Comparison of ENCODE assay signal across 12 cellular contexts in the genomic region with DNA sequence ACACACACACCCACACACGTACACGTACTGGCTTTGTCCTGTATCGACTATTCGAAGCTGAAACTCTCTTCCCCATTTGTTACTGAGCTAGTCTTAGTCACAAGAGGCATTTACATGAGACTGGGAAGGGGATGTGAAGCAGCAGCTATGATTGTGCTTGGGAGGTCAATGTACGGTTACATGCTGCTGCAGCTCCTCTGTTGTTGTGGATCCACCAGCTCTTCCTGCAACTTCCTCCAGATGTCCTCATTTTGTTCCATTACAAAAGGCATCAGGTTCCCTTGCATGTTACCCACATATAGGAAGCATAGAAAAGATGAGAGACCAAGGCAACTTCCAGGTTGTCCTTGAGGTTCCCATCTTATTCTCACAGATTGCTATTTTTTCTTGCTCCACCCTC.
DNase-seq lines count a peak whose midpoint lies in the region; ATAC-seq, FAIRE-seq and TF ChIP-seq lines count a peak whose summit lies in the region.
"Had no signal": no experiment of that assay in that cellular context is flagged by ENCODE, and none has a peak within 500 bp of the region (broad histone marks: within the 10 kb centered on the region; RNA-seq: fewer than 3 reads in every experiment).

No MANE protein-coding gene starts in this region.

- DNase-seq in SHP77 (lab: John Stamatoyannopoulos, UW) (peak; percentile 40 to 43), SHP77 treated with DMSO at 0.1 percent for 48 hours (lab: John Stamatoyannopoulos, UW) (no peak), SK-MEL-5 (ENCODE audit: low read depth, low spot score) (peak; percentile 10), glutamatergic neuron (no peak), small intestine (peak; percentile 48), GM12891 (ENCODE audit: insufficient read length, low spot score) (no peak), hypothalamus (lab: John Stamatoyannopoulos, UW) (no peak)
- DNase-seq: activated gamma-delta T cell, pancreas had no signal

- no peaks in the 10 kb centered on the region for H3K27me3 Mint-ChIP-seq in glutamatergic neuron (ENCODE audit: unreplicated experiment)

- in situ Hi-C loops in SK-MEL-5 (cut with HindIII; ENCODE audit: low pct_unique_long_range_greater_than_20kb, low sequenced_read_pairs), result no loop called here

- no peaks in the 10 kb centered on the region for H3K9me3 ChIP-seq in small intestine (ENCODE audit: control insufficient read depth, low read depth)
- H3K9me3 ChIP-seq: pancreas, SJSA1 had no signal

- peaks cover 6% of the 10 kb centered on the region for H3K36me3 Mint-ChIP-seq in glutamatergic neuron (ENCODE audit: unreplicated experiment)

- no peak overlapping the region for H3K4me3 ChIP-seq in small intestine (ENCODE audit: low read depth in 1 of 2, low read length in 2 of 2)
- H3K4me3 ChIP-seq: pancreas, SJSA1 had no signal

- H3K4me1 Mint-ChIP-seq in glutamatergic neuron (ENCODE audit: low read depth, unreplicated experiment), result peaks cover 12% of the 10 kb centered on the region

- no peak for ATAC-seq in GM21360 (IDR thresholded peaks at IDR 0.05; ENCODE audit: unreplicated experiment)

- H3K4me3 Mint-ChIP-seq in glutamatergic neuron (ENCODE audit: unreplicated experiment), result no peak overlapping the region

- H3K27ac Mint-ChIP-seq in glutamatergic neuron (ENCODE audit: unreplicated experiment), result peak overlapping the region; percentile 70

- TF ChIP-seq CTCF in glutamatergic neuron (IDR thresholded peaks at IDR 0.05; ENCODE audit: partially characterized antibody, unreplicated experiment), result no peak

- FAIRE-seq in small intestine (lab: Jason Lieb, UNC) (no peak), GM12891 (lab: Jason Lieb, UNC) (no peak)
- FAIRE-seq: astrocyte, pancreas had no signal

- no peaks in the 10 kb centered on the region for H3K27me3 ChIP-seq in small intestine (ENCODE audit: control insufficient read depth in 2 of 2, insufficient read depth in 2 of 2, low read length in 2 of 2)
- H3K27me3 ChIP-seq: pancreas, SJSA1 had no signal

- H3K4me1 ChIP-seq in small intestine (ENCODE audit: control insufficient read depth in 2 of 2, insufficient read depth in 1 of 2, low read depth in 1 of 2, low read length in 1 of 2), result no peaks in the 10 kb centered on the region
- H3K4me1 ChIP-seq: pancreas, SJSA1 had no signal

- no peaks in the 10 kb centered on the region for H3K36me3 ChIP-seq in small intestine (ENCODE audit: control insufficient read depth in 2 of 2, insufficient read depth in 2 of 2, low read length in 2 of 2)
- H3K36me3 ChIP-seq: pancreas, SJSA1 had no signal

- no peaks in the 10 kb centered on the region for H3K9me3 Mint-ChIP-seq in glutamatergic neuron (ENCODE audit: unreplicated experiment)

- no peak for TF ChIP-seq POLR2A in GM12891 (IDR thresholded peaks at IDR 0.05; ENCODE audit: low read depth, low read length)

- 65 to 73% (median 70%) methylated on average over 5 of the region's 5 CpGs for WGBS in small intestine, 3 donors

- H3K27ac ChIP-seq in small intestine (ENCODE audit: low read depth in 1 of 2, low read length in 1 of 2), result no peak overlapping the region
- H3K27ac ChIP-seq: pancreas, SJSA1 had no signal

TF ChIP-seq in GM12891, 5 proteins besides CTCF, POLR2A, EP300 and RAD21:
- TF ChIP-seq POLR2AphosphoS5 (IDR thresholded peaks at IDR 0.05; ENCODE audit: low read depth, low read length), result no peak
- TF ChIP-seq SPI1 (IDR thresholded peaks at IDR 0.05; ENCODE audit: low read depth, low read length), result no peak
- TF ChIP-seq PAX5 (IDR thresholded peaks at IDR 0.05; ENCODE audit: insufficient read depth, low read length, severe bottlenecking), result no peak
- no peak for TF ChIP-seq POU2F2 (IDR thresholded peaks at IDR 0.05; ENCODE audit: low read depth, low read length)
- no peak for TF ChIP-seq TAF1 (IDR thresholded peaks at IDR 0.05; ENCODE audit: low read depth, low read length)

Comparison
In these comparisons a context has a peak if more than half of its experiments do, and no peak if none do; other contexts are left out.
1. DNase-seq: peak in SHP77 (2 of 2), SK-MEL-5 (single experiment) and small intestine (single experiment); none in SHP77 treated with DMSO at 0.1 percent for 48 hours (single experiment), glutamatergic neuron (single experiment), GM12891 (single experiment) and hypothalamus (0 of 51).